In genomic region chr5:107232793-107233192, GRCh38 we compare ENCODE assay signal across 13 cellular contexts.
DNase-seq lines count a peak whose midpoint lies in the region; ATAC-seq and FAIRE-seq lines count a peak whose summit lies in the region.
"Had no signal": no experiment of that assay in that cellular context is flagged by ENCODE, and none has a peak within 500 bp of the region (broad histone marks: within the 10 kb centered on the region; RNA-seq: fewer than 3 reads in every experiment).

No MANE protein-coding gene starts in this region.

- no peak overlapping the region for H4K5ac ChIP-seq in mesendoderm (ENCODE audit: low read length)

- no peak overlapping the region for H3K56ac ChIP-seq in mesendoderm (ENCODE audit: low read length)

- no peak overlapping the region for H3K4me3 ChIP-seq in mesendoderm (ENCODE audit: low read length)
- H3K4me3 ChIP-seq: A549, K562 had no signal

- H3K79me2 ChIP-seq in mesendoderm (ENCODE audit: control insufficient read depth, insufficient read depth, low read length): no peaks in the 10 kb centered on the region

- no peak overlapping the region for H3K9ac ChIP-seq in mesendoderm (ENCODE audit: low read length)

- no peak for ATAC-seq in HG02885 (IDR thresholded peaks at IDR 0.05; ENCODE audit: poor library complexity, unreplicated experiment)
- ATAC-seq: A549; CD8-positive, alpha-beta T cell; K562 had no signal

- no peak overlapping the region for H3K4me2 ChIP-seq in mesendoderm (ENCODE audit: low read length)
- H3K4me2 ChIP-seq: A549 had no signal

- no peak overlapping the region for H2AK5ac ChIP-seq in mesendoderm (ENCODE audit: low read length)

- H3K23ac ChIP-seq in mesendoderm (ENCODE audit: low read length): no peak overlapping the region

- H2BK15ac ChIP-seq in mesendoderm (replicated peaks; ENCODE audit: low read depth): no peak overlapping the region

- no peak overlapping the region for H2BK120ac ChIP-seq in mesendoderm (ENCODE audit: low read depth, low read length)

- no peaks in the 10 kb centered on the region for H3K79me1 ChIP-seq in mesendoderm (ENCODE audit: low read length)

- WGBS in mesendoderm (ENCODE audit: extremely low coverage, insufficient coverage, low lambda C conversion rate): no CpG with 5 or more reads among the region's 4 CpGs

- no peaks in the 10 kb centered on the region for H3K36me3 ChIP-seq in mesendoderm (ENCODE audit: control insufficient read depth, insufficient read depth, low read length)
- H3K36me3 ChIP-seq: BE2C had no signal

- DNase-seq in NCI-H2171 (lab: John Stamatoyannopoulos, UW): peak; percentile 62
- peak; percentile 27 for DNase-seq in NCI-H82 (lab: John Stamatoyannopoulos, UW)
- peak; percentile 10 for DNase-seq in mesendoderm
- no peak for DNase-seq in activated gamma-delta T cell treated with Interleukin-2 at 50 U/mL for 16 hours
- DNase-seq in HTR-8/SVneo (ENCODE audit: insufficient read length, low spot score): no peak
- DNase-seq: BE2C; CD8-positive, alpha-beta T cell; COR-L47 had no signal

- no peak for FAIRE-seq in HTR-8/SVneo (lab: Jason Lieb, UNC)
- FAIRE-seq: A549, H54, K562 had no signal

- H3K27me3 ChIP-seq in mesendoderm (ENCODE audit: insufficient read depth, low read length, poor library complexity): no peaks in the 10 kb centered on the region
- H3K27me3 ChIP-seq: BE2C had no signal

- H2BK5ac ChIP-seq in mesendoderm (ENCODE audit: low read length): no peak overlapping the region

- H4K8ac ChIP-seq in mesendoderm (ENCODE audit: low read depth, low read length): no peak overlapping the region

- no peak overlapping the region for H3K18ac ChIP-seq in mesendoderm (ENCODE audit: low read length)

- no peak overlapping the region for H3K27ac ChIP-seq in mesendoderm (ENCODE audit: low read depth, low read length)
- H3K27ac ChIP-seq: A549, HL-60 had no signal

- no peak overlapping the region for H3K4ac ChIP-seq in mesendoderm (ENCODE audit: low read depth, low read length)

- no peaks in the 10 kb centered on the region for H3K4me1 ChIP-seq in mesendoderm (ENCODE audit: control insufficient read depth, low read depth, low read length)
- H3K4me1 ChIP-seq: A549, BE2C had no signal

Comparison
In these comparisons a context has a peak if more than half of its experiments do, and no peak if none do; other contexts are left out.
1. DNase-seq: peak in NCI-H2171 (single experiment), NCI-H82 (single experiment) and mesendoderm (single experiment); none in activated gamma-delta T cell treated with Interleukin-2 at 50 U/mL for 16 hours (single experiment) and HTR-8/SVneo (single experiment).